26 cellular contexts compared by ENCODE assay signal in genomic region chr17:74160656-74161500, GRCh38. TPM values are rescaled to one million over a fixed set of nuclear protein-coding genes. Genes with fewer than 3 reads are reported as not detected.
DNase-seq lines count a peak whose midpoint lies in the region; ATAC-seq and TF ChIP-seq lines count a peak whose summit lies in the region.
"Had no signal": no experiment of that assay in that cellular context is flagged by ENCODE, and none has a peak within 500 bp of the region (broad histone marks: within the 10 kb centered on the region; RNA-seq: fewer than 3 reads in every experiment).

No MANE protein-coding gene starts in this region.

- peak overlapping the region; percentile 51 for H3K27ac Mint-ChIP-seq in neural progenitor cell
- H3K27ac Mint-ChIP-seq: CD4-positive, CD25-positive, alpha-beta regulatory T cell; HFFc6 had no signal

- no peak overlapping the region for H3K9ac ChIP-seq in neural progenitor cell

- peaks cover 0 to 57% (median 0%) of the 10 kb centered on the region in 4 donors for H3K27me3 ChIP-seq in esophagus muscularis mucosa
- no peaks in the 10 kb centered on the region for H3K27me3 ChIP-seq in neural progenitor cell
- H3K27me3 ChIP-seq in upper lobe of right lung, result peaks cover 15% of the 10 kb centered on the region
- H3K27me3 ChIP-seq: BE2C had no signal

- no peaks in the 10 kb centered on the region for H3K4me1 ChIP-seq in esophagus muscularis mucosa
- H3K4me1 ChIP-seq in neural progenitor cell, result peaks cover 10% of the 10 kb centered on the region
- H3K4me1 ChIP-seq in upper lobe of right lung, result no peaks in the 10 kb centered on the region
- H3K4me1 ChIP-seq: BE2C, SJSA1 had no signal

- H3K4me3 Mint-ChIP-seq in neural progenitor cell, result no peak overlapping the region
- H3K4me3 Mint-ChIP-seq: CD4-positive, CD25-positive, alpha-beta regulatory T cell; HFFc6 had no signal

- no peaks in the 10 kb centered on the region for H4K20me1 ChIP-seq in neural progenitor cell (ENCODE audit: low read depth)

- H3K36me3 Mint-ChIP-seq in neural progenitor cell, result no peaks in the 10 kb centered on the region
- H3K36me3 Mint-ChIP-seq: CD4-positive, CD25-positive, alpha-beta regulatory T cell had no signal

- TF ChIP-seq POLR2A in esophagus muscularis mucosa (IDR thresholded peaks at IDR 0.05; ENCODE audit: low read depth), result no peak

- H3K9me3 Mint-ChIP-seq in neural progenitor cell, result peaks cover 7% of the 10 kb centered on the region

- H3K36me3 ChIP-seq in esophagus muscularis mucosa, result no peaks in the 10 kb centered on the region
- no peaks in the 10 kb centered on the region for H3K36me3 ChIP-seq in neural progenitor cell
- H3K36me3 ChIP-seq in upper lobe of right lung, result no peaks in the 10 kb centered on the region
- H3K36me3 ChIP-seq: BE2C, MG63, SJSA1 had no signal

- H3K9me3 ChIP-seq in esophagus muscularis mucosa, result peaks cover 0 to 6% (median 0%) of the 10 kb centered on the region in 4 donors
- H3K9me3 ChIP-seq in neural progenitor cell (ENCODE audit: low read depth), result no peaks in the 10 kb centered on the region
- no peaks in the 10 kb centered on the region for H3K9me3 ChIP-seq in upper lobe of right lung
- H3K9me3 ChIP-seq: BE2C had no signal

- no peak overlapping the region for H3K27ac ChIP-seq in esophagus muscularis mucosa (replicated peaks in 1 of 4)
- H3K27ac ChIP-seq in neural progenitor cell, result no peak overlapping the region
- H3K27ac ChIP-seq in upper lobe of right lung, result no peak overlapping the region
- H3K27ac ChIP-seq: 22Rv1, PC-9, SJSA1 had no signal

- 62% methylated on average over 23 of the region's 23 CpGs for whole genome bisulfite sequencing in esophagus muscularis mucosa

- TF ChIP-seq CTCF in esophagus muscularis mucosa (IDR thresholded peaks at IDR 0.05), result no peak
- TF ChIP-seq CTCF in neural progenitor cell (IDR thresholded peaks at IDR 0.05), result no peak
- no peak for TF ChIP-seq CTCF in upper lobe of right lung (IDR thresholded peaks at IDR 0.05)

- no peaks in the 10 kb centered on the region for H3F3A ChIP-seq in neural progenitor cell (ENCODE audit: low read depth)

- peak; percentile 26 for DNase-seq in activated CD8-positive, alpha-beta memory T cell treated with anti-CD3 and anti-CD28 coated beads for 24 hours
- DNase-seq in activated CD8-positive, alpha-beta memory T cell treated with anti-CD3 and anti-CD28 coated beads, Interleukin-2, amount 50 U/mL, for 48 hours, result no peak
- peak; percentile 90 for DNase-seq in esophagus muscularis mucosa (ENCODE audit: extremely low spot score)
- DNase-seq in neural progenitor cell (ENCODE audit: low spot score), result no peak
- DNase-seq in upper lobe of right lung, result peak; percentile 34
- DNase-seq in activated T-cell treated with anti-CD3 and anti-CD28 coated beads, Interleukin-2, amount 50 U/mL, for 48 hours, result no peak
- DNase-seq in inferior parietal cortex (ENCODE audit: extremely low spot score), result no peak
- DNase-seq in NCI-H2029 treated with DMSO at 0.1 percent for 48 hours (lab: John Stamatoyannopoulos, UW), result no peak
- DNase-seq: ACHN; BE2C; CD4-positive, CD25-positive, alpha-beta regulatory T cell; H7; HFFc6; IMR-90; KG1; MG63; NCI-H1105 treated with DMSO at 0.1 percent for 48 hours; NCI-H2029; NCI-H446 treated with DMSO at 0.1 percent for 48 hours; NCI-H526; NCI-H82; NK-92 treated with Interleukin-12 subunit alpha and Interleukin-12 subunit beta, amount 100 ng/mL, for 24 hours; PC-9 had no signal

- H3K27me3 Mint-ChIP-seq in neural progenitor cell (ENCODE audit: insufficient read depth, low read depth), result peaks cover 4% of the 10 kb centered on the region

- intact Hi-C loops in esophagus muscularis mucosa (cut with DNase I) (no loop called here), upper lobe of right lung (cut with DNase I) (loop anchor here (10.0 kb wide), 1 partner anchor 726 kb away; no protein-coding TSS in a partner anchor)

- H3K4me2 ChIP-seq in neural progenitor cell, result no peak overlapping the region
- H3K4me2 ChIP-seq: PC-9 had no signal

- no peak for TF ChIP-seq EP300 in esophagus muscularis mucosa (IDR thresholded peaks at IDR 0.05)

- no peaks in the 10 kb centered on the region for H3K79me2 ChIP-seq in neural progenitor cell (ENCODE audit: low read depth)

- no peak for ATAC-seq in upper lobe of right lung
- ATAC-seq: Right ventricle myocardium inferior had no signal

- H2AFZ ChIP-seq in neural progenitor cell (replicated peaks), result peak overlapping the region; percentile 5
- H2AFZ ChIP-seq: PC-9 had no signal

- H3K4me1 Mint-ChIP-seq in neural progenitor cell, result peaks cover 11% of the 10 kb centered on the region
- H3K4me1 Mint-ChIP-seq: CD4-positive, CD25-positive, alpha-beta regulatory T cell had no signal

- H3K4me3 ChIP-seq in esophagus muscularis mucosa (no peak overlapping the region), neural progenitor cell (no peak overlapping the region), upper lobe of right lung (no peak overlapping the region)
- H3K4me3 ChIP-seq: MG63, PC-9, SJSA1 had no signal

RNA-seq across cellular contexts. Expression of gene RPL38, which starts 42.6 kb away (rescaled TPM):
- 1,000 to 10,000 TPM in 2 of 4 donors, 100 to 1,000 TPM in 2; 445 to 1,296 (median 979) TPM for total RNA-seq in esophagus muscularis mucosa
- total RNA-seq in neural progenitor cell (ENCODE audit: low replicate concordance), result 343 and 393 TPM in 2 replicates
- total RNA-seq in upper lobe of right lung, result 659 TPM

RNA-seq across cellular contexts. Expression of gene TTYH2, which starts 52.5 kb away (rescaled TPM):
- total RNA-seq in esophagus muscularis mucosa (10 to 100 TPM in 1 of 4 donors, 1 to 10 TPM in 3; 5.8 to 11.3 (median 7.9) TPM), neural progenitor cell (ENCODE audit: low replicate concordance) (3.2 and 5.8 TPM in 2 replicates), upper lobe of right lung (7.4 TPM)

Comparison
In these comparisons a context has a peak if more than half of its experiments do, and no peak if none do; other contexts are left out.
1. DNase-seq: peak in activated CD8-positive, alpha-beta memory T cell treated with anti-CD3 and anti-CD28 coated beads for 24 hours (single experiment), esophagus muscularis mucosa (single experiment) and upper lobe of right lung (single experiment); none in activated CD8-positive, alpha-beta memory T cell treated with anti-CD3 and anti-CD28 coated beads, Interleukin-2, amount 50 U/mL, for 48 hours (single experiment), neural progenitor cell (single experiment), activated T-cell treated with anti-CD3 and anti-CD28 coated beads, Interleukin-2, amount 50 U/mL, for 48 hours (0 of 2), inferior parietal cortex (single experiment) and NCI-H2029 treated with DMSO at 0.1 percent for 48 hours (single experiment).